Comparison of ENCODE assay signal across 1 cellular context in the genomic region with DNA sequence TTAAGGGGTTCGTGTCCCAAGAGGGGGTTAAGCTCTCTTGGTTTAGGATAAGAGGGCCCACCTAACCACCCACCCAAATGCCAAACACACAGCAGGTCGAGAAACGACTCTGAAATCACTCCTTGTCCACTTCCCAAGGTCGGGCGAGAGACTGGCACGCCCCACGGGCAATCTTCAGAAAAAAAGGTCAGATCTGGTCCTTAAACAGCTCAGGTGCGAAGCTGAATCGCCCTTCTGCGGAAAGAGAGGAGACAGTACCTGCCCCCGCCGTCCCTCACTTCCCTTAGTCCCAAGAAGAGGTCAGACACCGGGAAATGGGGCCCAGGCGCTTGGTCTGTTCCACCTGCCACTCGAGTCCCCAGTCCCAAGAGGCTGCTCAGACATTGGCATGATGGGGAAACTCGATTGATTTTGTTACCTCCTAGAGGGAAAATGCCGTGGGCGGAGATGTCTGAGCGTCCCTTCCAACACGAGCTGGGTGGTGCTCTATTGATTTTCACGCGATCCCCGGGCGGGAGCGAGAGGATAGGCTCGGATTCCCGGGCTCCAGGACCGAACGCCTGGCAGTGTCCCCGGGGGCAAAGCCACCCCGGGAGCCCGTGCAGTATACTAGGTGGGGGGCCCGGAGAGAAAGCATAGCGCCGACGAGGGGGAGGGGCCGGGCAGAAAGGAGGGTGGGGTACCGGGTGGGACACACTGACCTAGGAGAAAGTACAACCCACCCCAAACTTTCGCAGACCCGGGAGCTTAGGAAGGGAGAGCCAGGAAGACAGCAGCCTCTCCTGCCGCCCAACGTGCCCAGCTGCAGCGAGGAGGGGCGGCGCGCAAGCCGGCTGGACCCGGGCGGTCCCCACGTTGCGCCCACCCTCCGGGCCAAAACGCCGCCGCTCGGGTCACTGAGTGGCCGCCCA.
A peak's percentile ranks its signal among the peaks of the same experiment; 100 is the strongest.
TF ChIP-seq lines count a peak whose summit lies in the region.

No MANE protein-coding gene starts in this region.

TF ChIP-seq in HEK293, 187 proteins besides CTCF, POLR2A, EP300 and RAD21 (continued from another document):
- TF ChIP-seq ZNF335 (tag by site-specific recombination; conservative IDR thresholded peaks at IDR 0.05) (peak; percentile 52; the same call in 1 of the 2 replicates), ZIC2 (tag by site-specific recombination; IDR thresholded peaks at IDR 0.05) (peak; percentile 49; the same call in 1 of the 2 replicates), ZNF785 (tag by site-specific recombination; IDR thresholded peaks at IDR 0.05) (no peak), BCL11B (tag by site-specific recombination; IDR thresholded peaks at IDR 0.05; ENCODE audit: low read depth) (no peak), ZNF223 (tag by site-specific recombination; IDR thresholded peaks at IDR 0.05) (no peak), ZSCAN30 (tag by site-specific recombination; IDR thresholded peaks at IDR 0.05) (0 out of 2 replicates have a peak, but pooled peaks have one; percentile 6), ZNF140 (tag by site-specific recombination; IDR thresholded peaks at IDR 0.05) (no peak), ZNF777 (tag by site-specific recombination; IDR thresholded peaks at IDR 0.05; ENCODE audit: borderline replicate concordance) (0 out of 2 replicates have a peak, but pooled peaks have one; percentile 30), ZBTB8A (tag by site-specific recombination; IDR thresholded peaks at IDR 0.05) (peak; percentile 87), IKZF3 (tag by site-specific recombination; IDR thresholded peaks at IDR 0.05) (peak; percentile 27; the same call in 1 of the 2 replicates), SP3 (tag by site-specific recombination; IDR thresholded peaks at IDR 0.05) (peak; percentile 38; the same call in 1 of the 2 replicates), ZBTB20 (tag by site-specific recombination; IDR thresholded peaks at IDR 0.05) (peak; percentile 95)
- TF ChIP-seq, protein P1, sequence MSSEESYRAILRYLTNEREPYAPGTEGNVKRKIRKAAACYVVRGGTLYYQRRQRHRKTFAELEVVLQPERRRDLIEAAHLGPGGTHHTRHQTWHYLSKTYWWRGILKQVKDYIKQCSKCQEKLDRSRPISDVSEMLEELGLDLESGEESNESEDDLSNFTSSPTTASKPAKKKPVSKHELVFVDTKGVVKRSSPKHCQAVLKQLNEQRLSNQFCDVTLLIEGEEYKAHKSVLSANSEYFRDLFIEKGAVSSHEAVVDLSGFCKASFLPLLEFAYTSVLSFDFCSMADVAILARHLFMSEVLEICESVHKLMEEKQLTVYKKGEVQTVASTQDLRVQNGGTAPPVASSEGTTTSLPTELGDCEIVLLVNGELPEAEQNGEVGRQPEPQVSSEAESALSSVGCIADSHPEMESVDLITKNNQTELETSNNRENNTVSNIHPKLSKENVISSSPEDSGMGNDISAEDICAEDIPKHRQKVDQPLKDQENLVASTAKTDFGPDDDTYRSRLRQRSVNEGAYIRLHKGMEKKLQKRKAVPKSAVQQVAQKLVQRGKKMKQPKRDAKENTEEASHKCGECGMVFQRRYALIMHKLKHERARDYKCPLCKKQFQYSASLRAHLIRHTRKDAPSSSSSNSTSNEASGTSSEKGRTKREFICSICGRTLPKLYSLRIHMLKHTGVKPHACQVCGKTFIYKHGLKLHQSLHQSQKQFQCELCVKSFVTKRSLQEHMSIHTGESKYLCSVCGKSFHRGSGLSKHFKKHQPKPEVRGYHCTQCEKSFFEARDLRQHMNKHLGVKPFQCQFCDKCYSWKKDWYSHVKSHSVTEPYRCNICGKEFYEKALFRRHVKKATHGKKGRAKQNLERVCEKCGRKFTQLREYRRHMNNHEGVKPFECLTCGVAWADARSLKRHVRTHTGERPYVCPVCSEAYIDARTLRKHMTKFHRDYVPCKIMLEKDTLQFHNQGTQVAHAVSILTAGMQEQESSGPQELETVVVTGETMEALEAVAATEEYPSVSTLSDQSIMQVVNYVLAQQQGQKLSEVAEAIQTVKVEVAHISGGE (tag by site-specific recombination; conservative IDR thresholded peaks at IDR 0.05; ENCODE audit: low read depth), result peak; percentile 55; the same call in 1 of the 2 replicates
- TF ChIP-seq, protein P2, sequence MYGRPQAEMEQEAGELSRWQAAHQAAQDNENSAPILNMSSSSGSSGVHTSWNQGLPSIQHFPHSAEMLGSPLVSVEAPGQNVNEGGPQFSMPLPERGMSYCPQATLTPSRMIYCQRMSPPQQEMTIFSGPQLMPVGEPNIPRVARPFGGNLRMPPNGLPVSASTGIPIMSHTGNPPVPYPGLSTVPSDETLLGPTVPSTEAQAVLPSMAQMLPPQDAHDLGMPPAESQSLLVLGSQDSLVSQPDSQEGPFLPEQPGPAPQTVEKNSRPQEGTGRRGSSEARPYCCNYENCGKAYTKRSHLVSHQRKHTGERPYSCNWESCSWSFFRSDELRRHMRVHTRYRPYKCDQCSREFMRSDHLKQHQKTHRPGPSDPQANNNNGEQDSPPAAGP (tag by site-specific recombination; IDR thresholded peaks at IDR 0.05), result 0 out of 2 replicates have a peak, but pooled peaks have one; percentile 9
- TF ChIP-seq, protein P3, sequence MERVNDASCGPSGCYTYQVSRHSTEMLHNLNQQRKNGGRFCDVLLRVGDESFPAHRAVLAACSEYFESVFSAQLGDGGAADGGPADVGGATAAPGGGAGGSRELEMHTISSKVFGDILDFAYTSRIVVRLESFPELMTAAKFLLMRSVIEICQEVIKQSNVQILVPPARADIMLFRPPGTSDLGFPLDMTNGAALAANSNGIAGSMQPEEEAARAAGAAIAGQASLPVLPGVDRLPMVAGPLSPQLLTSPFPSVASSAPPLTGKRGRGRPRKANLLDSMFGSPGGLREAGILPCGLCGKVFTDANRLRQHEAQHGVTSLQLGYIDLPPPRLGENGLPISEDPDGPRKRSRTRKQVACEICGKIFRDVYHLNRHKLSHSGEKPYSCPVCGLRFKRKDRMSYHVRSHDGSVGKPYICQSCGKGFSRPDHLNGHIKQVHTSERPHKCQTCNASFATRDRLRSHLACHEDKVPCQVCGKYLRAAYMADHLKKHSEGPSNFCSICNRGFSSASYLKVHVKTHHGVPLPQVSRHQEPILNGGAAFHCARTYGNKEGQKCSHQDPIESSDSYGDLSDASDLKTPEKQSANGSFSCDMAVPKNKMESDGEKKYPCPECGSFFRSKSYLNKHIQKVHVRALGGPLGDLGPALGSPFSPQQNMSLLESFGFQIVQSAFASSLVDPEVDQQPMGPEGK (tag by site-specific recombination; IDR thresholded peaks at IDR 0.05), result 0 out of 2 replicates have a peak, but pooled peaks have one; percentile 31
- TF ChIP-seq, protein P4, sequence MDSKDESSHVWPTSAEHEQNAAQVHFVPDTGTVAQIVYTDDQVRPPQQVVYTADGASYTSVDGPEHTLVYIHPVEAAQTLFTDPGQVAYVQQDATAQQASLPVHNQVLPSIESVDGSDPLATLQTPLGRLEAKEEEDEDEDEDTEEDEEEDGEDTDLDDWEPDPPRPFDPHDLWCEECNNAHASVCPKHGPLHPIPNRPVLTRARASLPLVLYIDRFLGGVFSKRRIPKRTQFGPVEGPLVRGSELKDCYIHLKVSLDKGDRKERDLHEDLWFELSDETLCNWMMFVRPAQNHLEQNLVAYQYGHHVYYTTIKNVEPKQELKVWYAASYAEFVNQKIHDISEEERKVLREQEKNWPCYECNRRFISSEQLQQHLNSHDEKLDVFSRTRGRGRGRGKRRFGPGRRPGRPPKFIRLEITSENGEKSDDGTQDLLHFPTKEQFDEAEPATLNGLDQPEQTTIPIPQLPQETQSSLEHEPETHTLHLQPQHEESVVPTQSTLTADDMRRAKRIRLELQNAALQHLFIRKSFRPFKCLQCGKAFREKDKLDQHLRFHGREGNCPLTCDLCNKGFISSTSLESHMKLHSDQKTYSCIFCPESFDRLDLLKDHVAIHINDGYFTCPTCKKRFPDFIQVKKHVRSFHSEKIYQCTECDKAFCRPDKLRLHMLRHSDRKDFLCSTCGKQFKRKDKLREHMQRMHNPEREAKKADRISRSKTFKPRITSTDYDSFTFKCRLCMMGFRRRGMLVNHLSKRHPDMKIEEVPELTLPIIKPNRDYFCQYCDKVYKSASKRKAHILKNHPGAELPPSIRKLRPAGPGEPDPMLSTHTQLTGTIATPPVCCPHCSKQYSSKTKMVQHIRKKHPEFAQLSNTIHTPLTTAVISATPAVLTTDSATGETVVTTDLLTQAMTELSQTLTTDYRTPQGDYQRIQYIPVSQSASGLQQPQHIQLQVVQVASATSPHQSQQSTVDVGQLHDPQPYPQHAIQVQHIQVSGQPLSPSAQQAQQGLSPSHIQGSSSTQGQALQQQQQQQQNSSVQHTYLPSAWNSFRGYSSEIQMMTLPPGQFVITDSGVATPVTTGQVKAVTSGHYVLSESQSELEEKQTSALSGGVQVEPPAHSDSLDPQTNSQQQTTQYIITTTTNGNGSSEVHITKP (tag by site-specific recombination; IDR thresholded peaks at IDR 0.05), result peak; percentile 84
- TF ChIP-seq, protein P5, sequence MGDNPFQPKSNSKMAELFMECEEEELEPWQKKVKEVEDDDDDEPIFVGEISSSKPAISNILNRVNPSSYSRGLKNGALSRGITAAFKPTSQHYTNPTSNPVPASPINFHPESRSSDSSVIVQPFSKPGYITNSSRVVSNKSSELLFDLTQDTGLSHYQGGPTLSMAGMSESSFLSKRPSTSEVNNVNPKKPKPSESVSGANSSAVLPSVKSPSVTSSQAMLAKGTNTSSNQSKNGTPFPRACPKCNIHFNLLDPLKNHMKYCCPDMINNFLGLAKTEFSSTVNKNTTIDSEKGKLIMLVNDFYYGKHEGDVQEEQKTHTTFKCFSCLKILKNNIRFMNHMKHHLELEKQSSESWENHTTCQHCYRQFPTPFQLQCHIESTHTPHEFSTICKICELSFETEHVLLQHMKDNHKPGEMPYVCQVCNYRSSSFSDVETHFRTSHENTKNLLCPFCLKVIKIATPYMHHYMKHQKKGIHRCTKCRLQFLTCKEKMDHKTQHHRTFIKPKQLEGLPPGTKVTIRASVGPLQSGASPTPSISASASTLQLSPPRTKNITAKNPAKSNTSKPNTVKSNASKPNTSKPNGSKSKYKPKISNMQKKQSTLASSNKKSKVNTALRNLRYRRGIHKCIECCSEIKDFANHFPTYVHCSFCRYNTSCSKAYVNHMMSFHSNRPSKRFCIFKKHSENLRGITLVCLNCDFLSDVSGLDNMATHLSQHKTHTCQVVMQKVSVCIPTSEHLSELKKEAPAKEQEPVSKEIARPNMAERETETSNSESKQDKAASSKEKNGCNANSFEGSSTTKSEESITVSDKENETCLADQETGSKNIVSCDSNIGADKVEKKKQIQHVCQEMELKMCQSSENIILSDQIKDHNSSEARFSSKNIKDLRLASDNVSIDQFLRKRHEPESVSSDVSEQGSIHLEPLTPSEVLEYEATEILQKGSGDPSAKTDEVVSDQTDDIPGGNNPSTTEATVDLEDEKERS (tag by site-specific recombination; IDR thresholded peaks at IDR 0.05), result no peak
TF ChIP-seq in HEK293: peak in this region for 18.
